ENCODE assay signal across 13 cellular contexts in genomic region chr17:33686171-33686570, GRCh38.
DNase-seq lines count a peak whose midpoint lies in the region; ATAC-seq and TF ChIP-seq lines count a peak whose summit lies in the region.
"Had no signal": no experiment of that assay in that cellular context is flagged by ENCODE, and none has a peak within 500 bp of the region (broad histone marks: within the 10 kb centered on the region; RNA-seq: fewer than 3 reads in every experiment).

No MANE protein-coding gene starts in this region.

- CTCF ChIA-PET in activated CD4-positive, alpha-beta T cell treated with anti-CD3 and anti-CD28 coated beads for 36 hours (lab: Charles Lee): interaction anchor here (0.6 to 0.8 kb wide), 6 partner anchors 10 to 1194 kb away, joined by 3 to 4 read pairs (median 3); no protein-coding TSS in a partner anchor

- TF ChIP-seq CTCF in brain microvascular endothelial cell (IDR thresholded peaks at IDR 0.05; ENCODE audit: low read depth, low read length, missing control alignments) (peak; percentile 22), retinal pigment epithelial cell (conservative IDR thresholded peaks at IDR 0.05; ENCODE audit: low read depth, low read length) (peak; percentile 28)

- no peaks in the 10 kb centered on the region for H3K36me3 Mint-ChIP-seq in activated CD4-positive, alpha-beta T cell treated with anti-CD3 and anti-CD28 coated beads for 36 hours (ENCODE audit: low read depth)
- H3K36me3 Mint-ChIP-seq: CD4-positive, CD25-positive, alpha-beta regulatory T cell; natural killer cell treated with Interleukin-12 subunit alpha and Interleukin-12 subunit beta and Interleukin-15 and Interleukin-18, amount 100 ng/mL, for 72 hours had no signal

- no peaks in the 10 kb centered on the region for H3K36me3 ChIP-seq in brain microvascular endothelial cell (replicated peaks)

- H3K4me3 Mint-ChIP-seq in activated CD4-positive, alpha-beta T cell treated with anti-CD3 and anti-CD28 coated beads for 36 hours: no peak overlapping the region
- H3K4me3 Mint-ChIP-seq: CD4-positive, CD25-positive, alpha-beta regulatory T cell; natural killer cell treated with Interleukin-12 subunit alpha and Interleukin-12 subunit beta and Interleukin-15 and Interleukin-18, amount 100 ng/mL, for 72 hours; stimulated activated naive CD8-positive, alpha-beta T cell treated with anti-CD3 and anti-CD28 coated beads, Interleukin-15, Interleukin-2, amounts not matched to agents 100 ng/mL and 50 ng/mL, for 24 hours had no signal

- no peaks in the 10 kb centered on the region for H3K27me3 Mint-ChIP-seq in activated CD4-positive, alpha-beta T cell treated with anti-CD3 and anti-CD28 coated beads for 36 hours
- H3K27me3 Mint-ChIP-seq: CD4-positive, CD25-positive, alpha-beta regulatory T cell; stimulated activated naive CD8-positive, alpha-beta T cell treated with anti-CD3 and anti-CD28 coated beads, Interleukin-15, Interleukin-2, amounts not matched to agents 100 ng/mL and 50 ng/mL, for 24 hours had no signal

- intact Hi-C loops in activated CD4-positive, alpha-beta T cell treated with anti-CD3 and anti-CD28 coated beads for 36 hours (cut with DNase I, micrococcal nuclease): no loop called here

- H3K27me3 ChIP-seq in brain microvascular endothelial cell (replicated peaks): no peaks in the 10 kb centered on the region

- H3K27ac ChIP-seq in brain microvascular endothelial cell: no peak overlapping the region

- H3K4me1 Mint-ChIP-seq in activated CD4-positive, alpha-beta T cell treated with anti-CD3 and anti-CD28 coated beads for 36 hours: no peaks in the 10 kb centered on the region
- H3K4me1 Mint-ChIP-seq: CD4-positive, CD25-positive, alpha-beta regulatory T cell had no signal

- no peak overlapping the region for H3K4me3 ChIP-seq in Jurkat, Clone E6-1 (ENCODE audit: low read length)
- H3K4me3 ChIP-seq in brain microvascular endothelial cell (ENCODE audit: low read depth, low read length) (no peak overlapping the region), retinal pigment epithelial cell (ENCODE audit: low read length) (no peak overlapping the region)

- H3K27ac Mint-ChIP-seq in activated CD4-positive, alpha-beta T cell treated with anti-CD3 and anti-CD28 coated beads for 36 hours: no peak overlapping the region
- H3K27ac Mint-ChIP-seq: natural killer cell treated with Interleukin-12 subunit alpha and Interleukin-12 subunit beta and Interleukin-15 and Interleukin-18, amount 100 ng/mL, for 72 hours; stimulated activated naive CD8-positive, alpha-beta T cell treated with anti-CD3 and anti-CD28 coated beads, Interleukin-15, Interleukin-2, amounts not matched to agents 100 ng/mL and 50 ng/mL, for 24 hours had no signal

- in situ Hi-C loops in brain microvascular endothelial cell (cut with HindIII; ENCODE audit: low pct_ligation_motif_present, low sequenced_read_pairs): no loop called here

- DNase-seq in activated CD4-positive, alpha-beta T cell treated with anti-CD3 and anti-CD28 coated beads for 36 hours: peak; percentile 52
- no peak for DNase-seq in activated CD4-positive, alpha-beta T cell treated with anti-CD3 and anti-CD28 coated beads, Interleukin-2, amount 50 U/mL, for 4 hours
- peak; percentile 14 for DNase-seq in Jurkat, Clone E6-1 (ENCODE audit: low read depth, low spot score)
- DNase-seq in brain microvascular endothelial cell: no peak
- DNase-seq in retinal pigment epithelial cell (ENCODE audit: low read depth): no peak
- no peak for DNase-seq in HuH-7.5 (ENCODE audit: low spot score)
- DNase-seq in hippocampal formation (lab: John Stamatoyannopoulos, UW): no peak
- DNase-seq: effector memory CD4-positive, alpha-beta T cell; NCI-H187 had no signal

- H3K9me3 Mint-ChIP-seq in activated CD4-positive, alpha-beta T cell treated with anti-CD3 and anti-CD28 coated beads for 36 hours (ENCODE audit: low read depth): no peaks in the 10 kb centered on the region
- H3K9me3 Mint-ChIP-seq: natural killer cell treated with Interleukin-12 subunit alpha and Interleukin-12 subunit beta and Interleukin-15 and Interleukin-18, amount 100 ng/mL, for 72 hours; stimulated activated naive CD8-positive, alpha-beta T cell treated with anti-CD3 and anti-CD28 coated beads, Interleukin-15, Interleukin-2, amounts not matched to agents 100 ng/mL and 50 ng/mL, for 24 hours had no signal

- ATAC-seq in activated CD4-positive, alpha-beta T cell treated with anti-CD3 and anti-CD28 coated beads for 36 hours: no peak
- ATAC-seq in GM21367 (IDR thresholded peaks at IDR 0.05; ENCODE audit: unreplicated experiment): no peak

- POLR2A ChIA-PET in activated CD4-positive, alpha-beta T cell treated with anti-CD3 and anti-CD28 coated beads for 36 hours (lab: Charles Lee): no interaction called here

Comparison
In these comparisons a context has a peak if more than half of its experiments do, and no peak if none do; other contexts are left out.
1. DNase-seq: peak in activated CD4-positive, alpha-beta T cell treated with anti-CD3 and anti-CD28 coated beads for 36 hours (single experiment) and Jurkat, Clone E6-1 (single experiment); none in activated CD4-positive, alpha-beta T cell treated with anti-CD3 and anti-CD28 coated beads, Interleukin-2, amount 50 U/mL, for 4 hours (0 of 2), brain microvascular endothelial cell (single experiment), retinal pigment epithelial cell (single experiment), HuH-7.5 (single experiment) and hippocampal formation (0 of 2).